Comparison of ENCODE assay signal across 8 cellular contexts in the genomic region with DNA sequence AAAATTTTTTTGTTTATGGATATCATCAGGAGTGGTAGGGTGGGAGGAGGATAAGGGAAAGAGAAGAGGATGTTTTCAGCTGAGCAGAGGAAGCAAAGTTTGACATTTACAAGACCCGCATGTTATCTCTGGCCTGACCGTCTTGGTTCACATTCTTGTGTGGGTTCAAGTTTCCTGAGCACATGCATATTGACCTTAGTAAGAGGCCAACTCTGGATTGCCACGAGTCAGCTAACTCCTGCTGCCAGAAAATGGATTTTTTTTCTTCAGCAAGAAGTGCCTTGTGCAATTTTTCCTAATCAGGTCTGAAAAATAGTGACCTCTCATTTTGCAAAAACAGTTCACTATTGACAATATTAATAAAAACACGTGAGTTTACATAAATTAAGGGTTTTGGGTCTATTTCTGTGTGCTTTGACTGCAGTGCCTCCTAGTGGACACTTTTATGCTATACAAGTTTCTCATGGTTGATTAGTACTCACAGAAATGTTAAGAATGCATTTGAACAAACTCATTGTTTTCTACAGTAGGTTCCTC. TPM values are rescaled to one million over a fixed set of nuclear protein-coding genes. Genes with fewer than 3 reads are reported as not detected.
DNase-seq lines count a peak whose midpoint lies in the region; ATAC-seq, FAIRE-seq and TF ChIP-seq lines count a peak whose summit lies in the region.

No MANE protein-coding gene starts in this region.

- H4K20me1 ChIP-seq in GM12878 (ENCODE audit: control insufficient read depth, insufficient read depth), result no peaks in the 10 kb centered on the region
- H4K20me1 ChIP-seq in keratinocyte (ENCODE audit: control insufficient read depth, extremely low read depth, insufficient read depth, low read length), result no peaks in the 10 kb centered on the region

- peak; percentile 50 for FAIRE-seq in H54 (lab: Jason Lieb, UNC)
- FAIRE-seq in GM12878 (lab: Jason Lieb, UNC), result peak; percentile 38
- peak; percentile 32 for FAIRE-seq in keratinocyte (lab: Jason Lieb, UNC)

- intact Hi-C loops in Caco-2 (cut with micrococcal nuclease; ENCODE audit: unreplicated experiment) (loop anchor here (1.0 to 5.0 kb wide), 5 partner anchors 21 to 500 kb away; no protein-coding TSS in a partner anchor), GM12878 (cut with micrococcal nuclease; ENCODE audit: unreplicated experiment) (no loop called here), tibial artery (cut with DNase I; ENCODE audit: low total_unique reads) (loop anchor here (2.0 to 10.0 kb wide), 3 partner anchors 383 to 726 kb away; a partner anchor contains a TSS)

- dilution Hi-C loops in keratinocyte (cut with MboI; ENCODE audit: extremely low pct_ligation_motif_present, low sequenced_read_pairs), result loop anchor here (10.0 kb wide), 1 partner anchor 396 kb away; no protein-coding TSS in a partner anchor

- 7% methylated on average over 4 of the region's 4 CpGs for WGBS in GM12878 (ENCODE audit: insufficient coverage, insufficient replicate concordance, low lambda C conversion rate, missing lambda C conversion rate)

- SMC1A ChIA-PET in GM12878 (lab: Charles Lee; ENCODE audit: uncharacterized antibody, unreplicated experiment), result interaction anchor here (0.9 to 1.6 kb wide), 4 partner anchors 12 to 1115 kb away, joined by 3 to 14 read pairs (median 4); no protein-coding TSS in a partner anchor

- TF ChIP-seq POLR2A in H54 (IDR thresholded peaks at IDR 0.05; ENCODE audit: low read depth, low read length), result no peak
- no peak for TF ChIP-seq POLR2A in GM12878 (IDR thresholded peaks at IDR 0.05; ENCODE audit: low read depth, low read length)

- no peaks in the 10 kb centered on the region for H3K27me3 ChIP-seq in Caco-2 (replicated peaks; ENCODE audit: control insufficient read depth, insufficient read depth, low read length)
- no peaks in the 10 kb centered on the region; a peak in 1 of 4 replicates for H3K27me3 ChIP-seq in GM12878 (replicated peaks in 1 of 2; ENCODE audit: control insufficient read depth in 2 of 2, insufficient read depth in 2 of 2, low read length in 1 of 2)
- H3K27me3 ChIP-seq in keratinocyte (ENCODE audit: control insufficient read depth, extremely low read depth, insufficient read depth, low read length), result no peaks in the 10 kb centered on the region
- no peaks in the 10 kb centered on the region for H3K27me3 ChIP-seq in tibial artery

- RAD21 ChIA-PET in GM12878 (lab: Charles Lee; ENCODE audit: unreplicated experiment), result interaction anchor here (1.3 kb wide), 1 partner anchor 26 kb away, joined by 6 read pairs; no protein-coding TSS in a partner anchor

- POLR2A ChIA-PET in Caco-2 (lab: Charles Lee), result interaction anchor here (1.1 kb wide), 1 partner anchor 254 kb away, joined by 4 read pairs; a partner anchor contains a TSS
- POLR2A ChIA-PET in GM12878 (lab: Charles Lee), result interaction anchor here (0.6 kb wide), 1 partner anchor 123 kb away, joined by 4 read pairs; no protein-coding TSS in a partner anchor

- H3K4me2 ChIP-seq in GM12878 (ENCODE audit: control insufficient read depth, insufficient read depth) (no peak overlapping the region), keratinocyte (ENCODE audit: control insufficient read depth, extremely low read depth, insufficient read depth, low read depth, low read length) (peak overlapping the region; percentile 9)

- no peaks in the 10 kb centered on the region for H3K36me3 Mint-ChIP-seq in Caco-2 (ENCODE audit: insufficient read depth, unreplicated experiment)
- H3K36me3 Mint-ChIP-seq in activated naive CD8-positive, alpha-beta T cell treated with anti-CD3 and anti-CD28 coated beads, Interleukin-2, amount 50 U/mL, for 24 hours (ENCODE audit: low read depth), result no peaks in the 10 kb centered on the region

- H2AFZ ChIP-seq in GM12878 (ENCODE audit: control insufficient read depth, low read depth, low read length) (no peak overlapping the region), keratinocyte (ENCODE audit: control insufficient read depth, low read length) (no peak overlapping the region)

- BruUV-seq in Caco-2 (replicated peaks; lab: Mats Ljungman, UMichigan) (no TSS peak), GM12878 (replicated peaks; lab: Mats Ljungman, UMichigan) (no TSS peak)

- TF ChIP-seq CTCF in Caco-2 (IDR thresholded peaks at IDR 0.05; ENCODE audit: insufficient read depth in 1 of 2, low read depth in 1 of 2, low read length in 1 of 2, severe bottlenecking in 1 of 2, unreplicated experiment in 1 of 2), result peak; percentile 79 to 88
- TF ChIP-seq CTCF in GM12878 (IDR thresholded peaks at IDR 0.05 in 2 of 3, conservative IDR thresholded peaks at IDR 0.05 in 1 of 3; ENCODE audit: control insufficient read depth in 2 of 3, extremely low read depth in 1 of 3, insufficient read depth in 1 of 3, low read depth in 3 of 3, low read length in 3 of 3), result peak; percentile 61 to 79 (median 63)
- TF ChIP-seq CTCF in keratinocyte (optimal IDR thresholded peaks at IDR 0.05 in 1 of 3, IDR thresholded peaks at IDR 0.05 in 1 of 3, conservative IDR thresholded peaks at IDR 0.05 in 1 of 3; ENCODE audit: extremely low read depth in 1 of 3, insufficient read depth in 2 of 3, low read length in 3 of 3), result peak in 2 of 3 experiments; percentile 67 to 73
- peak; percentile 83 to 89 for TF ChIP-seq CTCF in tibial artery (IDR thresholded peaks at IDR 0.05)

- H3K79me2 ChIP-seq in GM12878 (ENCODE audit: control insufficient read depth, insufficient read depth, low read length) (no peaks in the 10 kb centered on the region), keratinocyte (ENCODE audit: control insufficient read depth, insufficient read depth, low read length) (peaks cover 2% of the 10 kb centered on the region)

- TF ChIP-seq RAD21 in GM12878 (IDR thresholded peaks at IDR 0.05; ENCODE audit: insufficient read depth, low read depth, low read length), result peak; percentile 68

- DNase-seq in Caco-2 (peak in 1 of 2 experiments; percentile 54), H54 (ENCODE audit: insufficient read length, low spot score) (no peak), NCI-H460 (ENCODE audit: extremely low read depth, low read depth) (peak; percentile 45), GM12878 (ENCODE audit: low read depth, low spot score) (no peak), keratinocyte (ENCODE audit: low read depth, low spot score) (peak; percentile 35), tibial artery (peak in 1 of 2 donors; percentile 27)
- DNase-seq in activated naive CD8-positive, alpha-beta T cell treated with anti-CD3 and anti-CD28 coated beads, Interleukin-2, amount 50 U/mL, for 24 hours, result no peak
- DNase-seq in effector CD4-positive, alpha-beta T cell, result no peak

- ATAC-seq in GM12878, result peak; percentile 75
- no peak for ATAC-seq in activated naive CD8-positive, alpha-beta T cell treated with anti-CD3 and anti-CD28 coated beads, Interleukin-2, amount 50 U/mL, for 24 hours

- H3K9me3 ChIP-seq in Caco-2 (no peaks in the 10 kb centered on the region), GM12878 (replicated peaks; ENCODE audit: control insufficient read depth, insufficient read depth, low read length) (no peaks in the 10 kb centered on the region), keratinocyte (ENCODE audit: control insufficient read depth, low read depth, low read length) (no peaks in the 10 kb centered on the region), tibial artery (no peaks in the 10 kb centered on the region)

- H3K27ac ChIP-seq in GM12878 (ENCODE audit: control insufficient read depth, insufficient read depth) (no peak overlapping the region), keratinocyte (ENCODE audit: control insufficient read depth, insufficient read depth, low read length) (no peak overlapping the region), tibial artery (no peak overlapping the region)

- no peaks in the 10 kb centered on the region for H3K36me3 ChIP-seq in Caco-2 (ENCODE audit: control insufficient read depth, insufficient read depth, low read length)
- no peaks in the 10 kb centered on the region for H3K36me3 ChIP-seq in GM12878 (ENCODE audit: control insufficient read depth in 2 of 2, insufficient read depth in 2 of 2, low read length in 1 of 2)
- H3K36me3 ChIP-seq in keratinocyte (ENCODE audit: control insufficient read depth in 2 of 2, extremely low read depth in 1 of 2, insufficient read depth in 2 of 2, low read length in 2 of 2), result no peaks in the 10 kb centered on the region
- H3K36me3 ChIP-seq in tibial artery, result no peaks in the 10 kb centered on the region

- H3K9me1 ChIP-seq in keratinocyte (ENCODE audit: control insufficient read depth, extremely low read depth, insufficient read depth, low read length), result no peaks in the 10 kb centered on the region

- TF ChIP-seq EP300 in GM12878 (IDR thresholded peaks at IDR 0.05; ENCODE audit: borderline replicate concordance in 1 of 2, control insufficient read depth in 1 of 2, low read depth in 2 of 2, low read length in 2 of 2), result no peak

- H3K9me3 Mint-ChIP-seq in Caco-2 (ENCODE audit: unreplicated experiment), result no peaks in the 10 kb centered on the region
- H3K9me3 Mint-ChIP-seq in activated naive CD8-positive, alpha-beta T cell treated with anti-CD3 and anti-CD28 coated beads, Interleukin-2, amount 50 U/mL, for 24 hours, result no peaks in the 10 kb centered on the region

- H3K4me1 Mint-ChIP-seq in Caco-2 (ENCODE audit: low read depth, unreplicated experiment), result peaks cover 28% of the 10 kb centered on the region
- H3K4me1 Mint-ChIP-seq in activated naive CD8-positive, alpha-beta T cell treated with anti-CD3 and anti-CD28 coated beads, Interleukin-2, amount 50 U/mL, for 24 hours, result no peaks in the 10 kb centered on the region

- H3K9ac ChIP-seq in GM12878 (ENCODE audit: control insufficient read depth, insufficient read depth, low read length) (no peak overlapping the region), keratinocyte (ENCODE audit: control insufficient read depth, extremely low read depth, insufficient read depth, low read length) (no peak overlapping the region)

- in situ Hi-C loops in GM12878 (cut with MboI), result no loop called here

- peaks cover 21% of the 10 kb centered on the region for H3K4me1 ChIP-seq in Caco-2
- H3K4me1 ChIP-seq in GM12878 (ENCODE audit: control insufficient read depth, insufficient read depth, low read length), result no peaks in the 10 kb centered on the region
- H3K4me1 ChIP-seq in keratinocyte (ENCODE audit: control insufficient read depth, extremely low read depth, insufficient read depth, low read length), result peaks cover 38% of the 10 kb centered on the region
- peaks cover 0 to 34% (median 8%) of the 10 kb centered on the region in 4 donors for H3K4me1 ChIP-seq in tibial artery

- H3K4me3 Mint-ChIP-seq in Caco-2 (ENCODE audit: unreplicated experiment), result no peak overlapping the region
- no peak overlapping the region for H3K4me3 Mint-ChIP-seq in activated naive CD8-positive, alpha-beta T cell treated with anti-CD3 and anti-CD28 coated beads, Interleukin-2, amount 50 U/mL, for 24 hours

- CTCF ChIA-PET in Caco-2 (lab: Charles Lee), result interaction anchor here (0.6 to 2.3 kb wide), 17 partner anchors 9 to 500 kb away, joined by 3 to 11 read pairs (median 3); no protein-coding TSS in a partner anchor
- CTCF ChIA-PET in GM12878 (lab: Yijun Ruan, JAX), result interaction anchor here (0.7 to 4.3 kb wide), 32 partner anchors 9 to 1114 kb away, joined by 3 to 53 read pairs (median 4); no protein-coding TSS in a partner anchor

- no peaks in the 10 kb centered on the region for H3K27me3 Mint-ChIP-seq in Caco-2 (ENCODE audit: insufficient read depth, unreplicated experiment)
- peaks cover 12% of the 10 kb centered on the region for H3K27me3 Mint-ChIP-seq in activated naive CD8-positive, alpha-beta T cell treated with anti-CD3 and anti-CD28 coated beads, Interleukin-2, amount 50 U/mL, for 24 hours

- no peak overlapping the region for H3K4me3 ChIP-seq in Caco-2 (ENCODE audit: low read depth, low read length)
- H3K4me3 ChIP-seq in GM12878, result no peak overlapping the region
- no peak overlapping the region for H3K4me3 ChIP-seq in keratinocyte (ENCODE audit: control insufficient read depth in 2 of 3, extremely low read depth in 1 of 3, insufficient read depth in 2 of 3, low read depth in 1 of 3, low read length in 3 of 3)
- H3K4me3 ChIP-seq in tibial artery, result no peak overlapping the region

- H3K27ac Mint-ChIP-seq in Caco-2 (ENCODE audit: unreplicated experiment), result peak overlapping the region; percentile 31
- H3K27ac Mint-ChIP-seq in activated naive CD8-positive, alpha-beta T cell treated with anti-CD3 and anti-CD28 coated beads, Interleukin-2, amount 50 U/mL, for 24 hours, result no peak overlapping the region

RNA-seq across cellular contexts. Expression of a gene that starts 27.1 kb away (rescaled TPM):
- total RNA-seq in Caco-2 (2022), result 73.5 and 78.1 TPM in 2 replicates
- total RNA-seq in NCI-H460 (2014; rRNA removed; shearing (Covaris generic)), result 162 and 205 TPM in 2 replicates
- polyA plus RNA-seq in NCI-H460 (2014; cell fraction: nucleus; rRNA removed), result 195 and 217 TPM in 2 replicates
- 26.2 and 27.4 TPM in 2 replicates for total RNA-seq in GM12878 (2013; cell fraction: nucleolus; rRNA removed)
- total RNA-seq in GM12878 (2014; rRNA removed), result 123 and 126 TPM in 2 replicates
- total RNA-seq in GM12878 (2014; rRNA removed; fragmentation: Illumina TruSeq; extraction: Trizol), result 68.8 and 73.9 TPM in 2 replicates
- 190 and 193 TPM in 2 replicates for total RNA-seq in GM12878 (2021)
- polyA plus RNA-seq in GM12878 (2011; ENCODE audit: low read depth), result 50.3 TPM
- polyA plus RNA-seq in GM12878 (2011; rRNA removed), result 158 and 181 TPM in 2 replicates
- polyA plus RNA-seq in GM12878 (2011; cell fraction: cytosol; rRNA removed), result 95.6 and 98.7 TPM in 2 replicates
- 22.4 and 34.3 TPM in 2 replicates for polyA plus RNA-seq in GM12878 (2011; cell fraction: nucleus; rRNA removed)
- 66.9 and 79.5 TPM in 2 replicates for polyA plus RNA-seq in GM12878 (2012)
- polyA plus RNA-seq in GM12878 (2014; fragmentation: Illumina TruSeq; extraction: Trizol), result 159 and 169 TPM in 2 replicates
- polyA plus RNA-seq in GM12878 (2014; fragmentation: Nextera tagmentation; extraction: Ambion mirVana), result 10 to 100 TPM; 27.3 to 57.5 TPM
- polyA plus RNA-seq in GM12878 (2014; rRNA removed), result 185 and 209 TPM in 2 replicates
- 10 to 100 TPM; 59.0 to 78.7 TPM for polyA plus RNA-seq in GM12878 (2016; fragmentation: Nextera tagmentation; extraction: Ambion mirVana)
- 28.4 and 35.5 TPM in 2 replicates for polyA minus RNA-seq in GM12878 (2011; rRNA and poly(A)+ RNA removed)
- polyA minus RNA-seq in GM12878 (2011; cell fraction: cytosol; rRNA and poly(A)+ RNA removed), result 26.5 and 29.0 TPM in 2 replicates
- 4.7 and 9.5 TPM in 2 replicates for polyA minus RNA-seq in GM12878 (2011; cell fraction: nucleus; rRNA and poly(A)+ RNA removed)
- polyA plus RNA-seq in keratinocyte, result 112 to 155 TPM (median 127 TPM) in 3 replicates
- polyA plus RNA-seq in keratinocyte (2011; ENCODE audit: low read depth), result 7.3 TPM
- polyA plus RNA-seq in keratinocyte (2011; cell fraction: cytosol; rRNA removed), result 162 and 198 TPM in 2 replicates
- 97.7 and 103 TPM in 2 replicates for polyA plus RNA-seq in keratinocyte (2011; cell fraction: nucleus; rRNA removed)
- 62.0 and 137 TPM in 2 replicates for polyA plus RNA-seq in keratinocyte (2012; ENCODE audit: low replicate concordance)
- polyA minus RNA-seq in keratinocyte, result 12.0 to 36.1 TPM (median 24.9 TPM) in 3 replicates
- 76.9 TPM for polyA minus RNA-seq in keratinocyte (2011; cell fraction: cytosol; rRNA and poly(A)+ RNA removed)
- 19.1 and 25.1 TPM in 2 replicates for polyA minus RNA-seq in keratinocyte (2011; cell fraction: nucleus; rRNA and poly(A)+ RNA removed)

Comparison
In these comparisons a context has a peak if more than half of its experiments do, and no peak if none do; other contexts are left out.
1. DNase-seq: peak in NCI-H460 (single experiment) and keratinocyte (single experiment); none in H54 (single experiment), GM12878 (single experiment), activated naive CD8-positive, alpha-beta T cell treated with anti-CD3 and anti-CD28 coated beads, Interleukin-2, amount 50 U/mL, for 24 hours (single experiment) and effector CD4-positive, alpha-beta T cell (single experiment).
2. Peak in every context shown above with its lines, with median percentiles within 50 percentile points of each other: CTCF ChIP-seq.